ENCODE assay signal across 9 cellular contexts in genomic region chr17:80827646-80828643, GRCh38.
DNase-seq lines count a peak whose midpoint lies in the region; ATAC-seq and TF ChIP-seq lines count a peak whose summit lies in the region.
"Had no signal": no experiment of that assay in that cellular context is flagged by ENCODE, and none has a peak within 500 bp of the region (broad histone marks: within the 10 kb centered on the region; RNA-seq: fewer than 3 reads in every experiment).

No MANE protein-coding gene starts in this region.

- no peak overlapping the region for H3K4me3 ChIP-seq in PC-3 (ENCODE audit: low read length)
- H3K4me3 ChIP-seq in suprapubic skin, result no peak overlapping the region

- CTCF ChIA-PET in PC-3 (lab: Charles Lee), result no interaction called here

- ATAC-seq in activated T-cell treated with anti-CD3 and anti-CD28 coated beads, Interleukin-2, amount 50 U/mL, for 72 hours (replicated peaks in 1 of 2), result no peak
- ATAC-seq in activated T-cell treated with anti-CD3 and anti-CD28 coated beads, Interleukin-2, amount 50 U/mL, for 4 hours, result no peak
- no peak for ATAC-seq in PC-3

- no peaks in the 10 kb centered on the region for H3K79me2 ChIP-seq in PC-3 (ENCODE audit: low read length)

- peak overlapping the region; percentile 29 for H3K4me2 ChIP-seq in PC-3 (ENCODE audit: low read length)

- DNase-seq in activated T-cell treated with anti-CD3 and anti-CD28 coated beads, Interleukin-2, amount 50 U/mL, for 72 hours, result no peak
- DNase-seq in activated T-cell treated with anti-CD3 and anti-CD28 coated beads, Interleukin-2, amount 50 U/mL, for 4 hours, result no peak
- DNase-seq in PC-3 (no peak), glomerular visceral epithelial cell (ENCODE audit: extremely low spot score) (peak; percentile 23), suprapubic skin (ENCODE audit: low spot score in 2 of 2) (peak; percentile 62 to 69), LoVo (ENCODE audit: low spot score) (no peak), GM13977 (ENCODE audit: low spot score) (no peak), CD1c-positive myeloid dendritic cell (ENCODE audit: extremely low spot score) (no peak)
- DNase-seq: stimulated activated CD4-positive, alpha-beta T cell treated with anti-CD3 and anti-CD28 coated beads, Interleukin-12 subunit alpha, Interleukin-12 subunit beta, amount 100 ng/mL, for 4 hours had no signal

- H3K36me3 ChIP-seq in PC-3 (ENCODE audit: low read depth, low read length), result peaks cover 15% of the 10 kb centered on the region; the same call in 1 of the 2 replicates
- H3K36me3 ChIP-seq in suprapubic skin, result peaks cover 11% of the 10 kb centered on the region

- no peak overlapping the region for H2AFZ ChIP-seq in PC-3 (ENCODE audit: low read length)

- H3K27ac Mint-ChIP-seq in activated T-cell treated with anti-CD3 and anti-CD28 coated beads, Interleukin-2, amount 50 U/mL, for 72 hours, result peak overlapping the region; percentile 10

- TF ChIP-seq POLR2A in suprapubic skin (IDR thresholded peaks at IDR 0.05), result no peak

- H3K4me1 ChIP-seq in PC-3 (ENCODE audit: insufficient read depth, low read length) (peaks cover 44% of the 10 kb centered on the region), suprapubic skin (peaks cover 25% of the 10 kb centered on the region)

- H4K20me1 ChIP-seq in PC-3 (ENCODE audit: low read length), result no peaks in the 10 kb centered on the region

- H3K36me3 Mint-ChIP-seq in activated T-cell treated with anti-CD3 and anti-CD28 coated beads, Interleukin-2, amount 50 U/mL, for 72 hours (ENCODE audit: insufficient read depth in 2 of 2), result peaks cover 0 to 6% of the 10 kb centered on the region in 2 donors
- peaks cover 20% of the 10 kb centered on the region for H3K36me3 Mint-ChIP-seq in activated T-cell treated with anti-CD3 and anti-CD28 coated beads, Interleukin-2, amount 50 U/mL, for 4 hours (ENCODE audit: insufficient read depth)

- H3K4me1 Mint-ChIP-seq in activated T-cell treated with anti-CD3 and anti-CD28 coated beads, Interleukin-2, amount 50 U/mL, for 72 hours (ENCODE audit: low read depth), result peaks cover 49% of the 10 kb centered on the region
- peaks cover 29% of the 10 kb centered on the region for H3K4me1 Mint-ChIP-seq in activated T-cell treated with anti-CD3 and anti-CD28 coated beads, Interleukin-2, amount 50 U/mL, for 4 hours (ENCODE audit: low read depth)

- intact Hi-C loops in PC-3 (cut with micrococcal nuclease), result loop anchor here (2.0 kb wide), 2 partner anchors 33 to 63 kb away; no protein-coding TSS in a partner anchor

- no peaks in the 10 kb centered on the region for H3K9me2 ChIP-seq in PC-3 (replicated peaks; ENCODE audit: low read length)

- in situ Hi-C loops in GM13977 (cut with MboI; ENCODE audit: low pct_unique_long_range_greater_than_20kb, low sequenced_read_pairs, unreplicated experiment), result no loop called here

- no peak for TF ChIP-seq EP300 in suprapubic skin (IDR thresholded peaks at IDR 0.05)

- H3K27me3 ChIP-seq in PC-3 (ENCODE audit: low read length) (no peaks in the 10 kb centered on the region), suprapubic skin (no peaks in the 10 kb centered on the region)

- POLR2A ChIA-PET in PC-3 (lab: Charles Lee; ENCODE audit: unreplicated experiment), result no interaction called here

- H3K9ac ChIP-seq in PC-3 (ENCODE audit: low read length), result peak overlapping the region; percentile 77

- H3K9me3 ChIP-seq in PC-3 (ENCODE audit: low read length) (no peaks in the 10 kb centered on the region), suprapubic skin (no peaks in the 10 kb centered on the region)

- no TSS peak for BruUV-seq in PC-3 (replicated peaks; lab: Mats Ljungman, UMichigan)

- no peaks in the 10 kb centered on the region for H3K27me3 Mint-ChIP-seq in activated T-cell treated with anti-CD3 and anti-CD28 coated beads, Interleukin-2, amount 50 U/mL, for 72 hours (ENCODE audit: low read depth)
- no peaks in the 10 kb centered on the region for H3K27me3 Mint-ChIP-seq in activated T-cell treated with anti-CD3 and anti-CD28 coated beads, Interleukin-2, amount 50 U/mL, for 4 hours (ENCODE audit: low read depth)

- H3K4me3 Mint-ChIP-seq in activated T-cell treated with anti-CD3 and anti-CD28 coated beads, Interleukin-2, amount 50 U/mL, for 72 hours, result no peak overlapping the region
- no peak overlapping the region for H3K4me3 Mint-ChIP-seq in activated T-cell treated with anti-CD3 and anti-CD28 coated beads, Interleukin-2, amount 50 U/mL, for 4 hours

- peaks cover 5% of the 10 kb centered on the region for H3F3A ChIP-seq in PC-3 (ENCODE audit: low read length, unreplicated experiment)

- TF ChIP-seq CTCF in PC-3 (conservative IDR thresholded peaks at IDR 0.05; ENCODE audit: low read depth, low read length), result no peak
- TF ChIP-seq CTCF in suprapubic skin (IDR thresholded peaks at IDR 0.05), result no peak
- TF ChIP-seq CTCF in GM13977 (IDR thresholded peaks at IDR 0.05; ENCODE audit: extremely low read depth, insufficient read depth, missing control alignments), result no peak

- H3K9me3 Mint-ChIP-seq in activated T-cell treated with anti-CD3 and anti-CD28 coated beads, Interleukin-2, amount 50 U/mL, for 72 hours, result no peaks in the 10 kb centered on the region
- H3K9me3 Mint-ChIP-seq in activated T-cell treated with anti-CD3 and anti-CD28 coated beads, Interleukin-2, amount 50 U/mL, for 4 hours, result no peaks in the 10 kb centered on the region

- H3K27ac ChIP-seq in PC-3 (ENCODE audit: low read length) (peak overlapping the region; percentile 96), suprapubic skin (no peak overlapping the region)

- whole genome bisulfite sequencing in suprapubic skin, result 79% methylated on average over 28 of the region's 34 CpGs

Comparison
In these comparisons a context has a peak if more than half of its experiments do, and no peak if none do; other contexts are left out.
1. DNase-seq: peak in glomerular visceral epithelial cell (single experiment) and suprapubic skin (2 of 2); none in activated T-cell treated with anti-CD3 and anti-CD28 coated beads, Interleukin-2, amount 50 U/mL, for 72 hours (0 of 2), activated T-cell treated with anti-CD3 and anti-CD28 coated beads, Interleukin-2, amount 50 U/mL, for 4 hours (single experiment), PC-3 (single experiment), LoVo (single experiment), GM13977 (single experiment) and CD1c-positive myeloid dendritic cell (single experiment).